23 cellular contexts compared by ENCODE assay signal in the genomic region with DNA sequence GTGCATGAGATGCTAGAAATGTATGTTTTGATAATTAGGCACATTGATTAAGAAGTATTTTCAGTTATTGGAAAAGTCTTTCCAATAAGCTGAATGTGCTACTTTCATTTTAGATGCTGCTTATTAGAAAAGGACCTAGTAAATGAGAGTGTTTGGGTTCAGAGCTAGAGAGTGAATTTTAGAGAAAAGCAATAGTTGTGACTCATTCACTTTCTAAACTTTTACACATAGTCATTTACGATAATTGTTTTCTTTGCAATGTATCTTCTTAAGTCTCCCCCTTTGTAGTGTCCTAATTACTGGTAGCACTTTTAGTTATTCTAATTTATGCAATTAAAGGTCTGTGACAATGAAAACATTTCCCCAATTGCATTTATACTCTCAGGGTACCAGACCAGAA. TPM values are rescaled to one million over a fixed set of nuclear protein-coding genes. Genes with fewer than 3 reads are reported as not detected.
"Had no signal": no experiment of that assay in that cellular context is flagged by ENCODE, and none has a peak within 500 bp of the region (broad histone marks: within the 10 kb centered on the region; RNA-seq: fewer than 3 reads in every experiment).

No MANE protein-coding gene starts in this region.

- H3K9me3 Mint-ChIP-seq: activated naive CD8-positive, alpha-beta T cell treated with anti-CD3 and anti-CD28 coated beads, Interleukin-2, amount 10 ng/mL, durations not matched to agents 7 days and 5 days; dendritic cell treated with granulocyte-macrophage colony-stimulating factor and Interleukin-4, amounts not matched to agents 40 ng/mL and 50 ng/mL, for 4 days; nephron; stimulated activated naive B cell treated with anti-CD40 and anti-IgM and Interleukin-4, amounts not matched to agents 10 μg/mL and 1 μg/mL and 100 μg/mL, for 72 hours had no signal

- H3K4me3 ChIP-seq: breast epithelium, right atrium auricular region, transverse colon had no signal

- H3K36me3 ChIP-seq: breast epithelium, right atrium auricular region, transverse colon had no signal

- H3K4me1 Mint-ChIP-seq: nephron; stimulated activated naive B cell treated with anti-CD40 and anti-IgM and Interleukin-4, amounts not matched to agents 10 μg/mL and 1 μg/mL and 100 μg/mL, for 72 hours had no signal

- ATAC-seq: activated CD4-positive, CD25-positive, alpha-beta regulatory T cell treated with anti-CD3 and anti-CD28 coated beads, Interleukin-2, amount 50 U/mL, for 24 hours; stimulated activated naive B cell treated with anti-CD40 and anti-IgM and Interleukin-4, amounts not matched to agents 10 μg/mL and 1 μg/mL and 100 μg/mL, for 72 hours had no signal

- H3K27ac ChIP-seq: breast epithelium, right atrium auricular region, transverse colon had no signal

- H3K27me3 Mint-ChIP-seq: dendritic cell treated with granulocyte-macrophage colony-stimulating factor and Interleukin-4, amounts not matched to agents 40 ng/mL and 50 ng/mL, for 4 days had no signal

- H3K27me3 ChIP-seq: breast epithelium, right atrium auricular region, transverse colon had no signal

- H3K27ac Mint-ChIP-seq: activated naive CD8-positive, alpha-beta T cell treated with anti-CD3 and anti-CD28 coated beads, Interleukin-2, amount 10 ng/mL, durations not matched to agents 7 days and 5 days; dendritic cell treated with granulocyte-macrophage colony-stimulating factor and Interleukin-4, amounts not matched to agents 40 ng/mL and 50 ng/mL, for 4 days; nephron; stimulated activated naive B cell treated with anti-CD40 and anti-IgM and Interleukin-4, amounts not matched to agents 10 μg/mL and 1 μg/mL and 100 μg/mL, for 72 hours had no signal

- DNase-seq: activated naive CD8-positive, alpha-beta T cell treated with anti-CD3 and anti-CD28 coated beads, Interleukin-2, amount 10 ng/mL, durations not matched to agents 7 days and 5 days; aorta; effector memory CD4-positive, alpha-beta T cell; foreskin melanocyte; kidney glomerular epithelial cell; mesendoderm; occipital lobe; SHP77 treated with DMSO at 0.1 percent for 48 hours; stimulated activated CD4-positive, alpha-beta T cell treated with anti-CD3 and anti-CD28 coated beads, Interleukin-2, amount 100 ng/mL, for 48 hours; stimulated activated naive B cell treated with anti-CD40 and anti-IgM and Interleukin-4, amounts not matched to agents 10 μg/mL and 1 μg/mL and 100 μg/mL, for 72 hours; substantia nigra; T1000; transverse colon had no signal

- H3K4me3 Mint-ChIP-seq: activated naive CD8-positive, alpha-beta T cell treated with anti-CD3 and anti-CD28 coated beads, Interleukin-2, amount 10 ng/mL, durations not matched to agents 7 days and 5 days; dendritic cell treated with granulocyte-macrophage colony-stimulating factor and Interleukin-4, amounts not matched to agents 40 ng/mL and 50 ng/mL, for 4 days; nephron; stimulated activated naive B cell treated with anti-CD40 and anti-IgM and Interleukin-4, amounts not matched to agents 10 μg/mL and 1 μg/mL and 100 μg/mL, for 72 hours had no signal

- H3K36me3 Mint-ChIP-seq: activated naive CD8-positive, alpha-beta T cell treated with anti-CD3 and anti-CD28 coated beads, Interleukin-2, amount 10 ng/mL, durations not matched to agents 7 days and 5 days; stimulated activated naive B cell treated with anti-CD40 and anti-IgM and Interleukin-4, amounts not matched to agents 10 μg/mL and 1 μg/mL and 100 μg/mL, for 72 hours had no signal

RNA-seq across cellular contexts. Expression of a gene that starts 1.3 kb away (rescaled TPM):
- total RNA-seq: activated naive CD8-positive, alpha-beta T cell treated with anti-CD3 and anti-CD28 coated beads, Interleukin-2, amount 10 ng/mL, durations not matched to agents 7 days and 5 days; aorta; breast epithelium; cerebellum; fibroblast of lung; liver; occipital lobe; posterior vena cava; right atrium auricular region; skeletal muscle tissue had no signal
